ENCODE assay signal across 4 cellular contexts in genomic region chr12:102681309-102681708, GRCh38.
TF ChIP-seq lines count a peak whose summit lies in the region.

No MANE protein-coding gene starts in this region.

TF ChIP-seq in HepG2, 621 proteins besides CTCF, POLR2A, EP300 and RAD21:
- TF ChIP-seq THYN1 (CRISPR knock-in tag; IDR thresholded peaks at IDR 0.05; ENCODE audit: borderline replicate concordance, low read depth) (no peak), MAFF (IDR thresholded peaks at IDR 0.05; ENCODE audit: low read depth, low read length) (peak; percentile 45), MAFK (conservative IDR thresholded peaks at IDR 0.05 in 1 of 2, IDR thresholded peaks at IDR 0.05 in 1 of 2; ENCODE audit: low read length in 2 of 2) (peak; percentile 13 to 69; a peak in 2 of 4 replicates)

TF ChIP-seq in A549, 52 proteins besides CTCF, POLR2A, EP300 and RAD21:
- TF ChIP-seq MAFK (IDR thresholded peaks at IDR 0.05; ENCODE audit: partially characterized antibody) (peak; percentile 61), JUNB (IDR thresholded peaks at IDR 0.05) (no peak)
TF ChIP-seq in A549: peak in this region for 1.

TF ChIP-seq in IMR-90, 13 proteins besides CTCF, POLR2A, EP300 and RAD21:
- no peak for TF ChIP-seq MAZ (IDR thresholded peaks at IDR 0.05; ENCODE audit: borderline replicate concordance, low read depth, low read length)
- TF ChIP-seq CEBPB (IDR thresholded peaks at IDR 0.05; ENCODE audit: low read depth, low read length) = no peak
- peak; percentile 55 for TF ChIP-seq MAFK (IDR thresholded peaks at IDR 0.05; ENCODE audit: low read depth, low read length)
- TF ChIP-seq SMC3 (IDR thresholded peaks at IDR 0.05; ENCODE audit: low read depth, low read length) = no peak
- no peak for TF ChIP-seq RCOR1 (IDR thresholded peaks at IDR 0.05; ENCODE audit: insufficient replicate concordance, low read length)

TF ChIP-seq in K562, 482 proteins besides CTCF, POLR2A, EP300 and RAD21:
- TF ChIP-seq MAFG (tag; conservative IDR thresholded peaks at IDR 0.05) (peak; percentile 63), ELK1 (CRISPR knock-in tag; IDR thresholded peaks at IDR 0.05) (no peak), C11orf30 (IDR thresholded peaks at IDR 0.05; ENCODE audit: low read depth) (peak; percentile 43; the same call in 1 of the 2 replicates), FOXP4 (CRISPR knock-in tag; IDR thresholded peaks at IDR 0.05; ENCODE audit: borderline replicate concordance) (no peak), MAFK (IDR thresholded peaks at IDR 0.05; ENCODE audit: low read length) (peak; percentile 35; the same call in 1 of the 2 replicates), ARHGAP35 (IDR thresholded peaks at IDR 0.05; ENCODE audit: partially characterized antibody) (no peak), ZNF316 (IDR thresholded peaks at IDR 0.05) (peak; percentile 69; the same call in 1 of the 2 replicates)
